Comparison of ENCODE assay signal across 2 cellular contexts in the genomic region with DNA sequence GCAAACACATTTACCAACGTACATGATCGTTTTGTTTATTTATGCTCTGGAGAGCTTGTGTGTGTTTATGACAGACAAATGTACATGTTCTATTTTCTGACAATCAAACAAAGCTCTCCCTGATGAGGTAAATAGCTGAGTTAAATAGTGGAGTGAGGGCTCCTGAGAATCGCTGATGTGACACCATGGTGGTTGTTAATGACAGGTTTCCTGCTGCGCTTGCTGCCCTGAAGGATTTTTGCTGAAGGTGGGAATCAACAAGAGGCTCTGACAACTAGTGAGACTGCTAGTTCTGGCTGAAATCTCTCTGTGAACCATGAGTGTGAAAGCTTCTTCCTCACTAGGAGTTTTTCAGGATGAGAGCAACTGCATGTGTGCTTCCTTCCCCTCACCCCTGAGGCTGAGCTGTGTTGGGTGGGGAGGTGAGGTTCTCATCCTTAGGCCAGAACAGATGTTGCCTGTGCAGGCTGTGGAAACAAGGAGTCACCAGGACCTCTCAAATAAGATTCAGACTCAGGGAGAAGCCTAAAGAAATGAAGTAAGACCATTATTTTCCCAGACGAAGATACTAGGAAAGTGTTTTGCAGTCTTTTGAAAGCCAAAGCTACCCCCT.
TF ChIP-seq lines count a peak whose summit lies in the region.

No MANE protein-coding gene starts in this region.

TF ChIP-seq in H1, 55 proteins besides CTCF, POLR2A, EP300 and RAD21:
- no peak for TF ChIP-seq CHD2 (IDR thresholded peaks at IDR 0.05; ENCODE audit: low read length)
- TF ChIP-seq KDM4A (IDR thresholded peaks at IDR 0.05; ENCODE audit: low read depth, low read length, severe bottlenecking), result peak; percentile 15
- no peak for TF ChIP-seq BRCA1 (IDR thresholded peaks at IDR 0.05; ENCODE audit: low read depth, low read length)
- no peak for TF ChIP-seq FOSL1 (IDR thresholded peaks at IDR 0.05; ENCODE audit: insufficient read depth, low read depth, low read length)

TF ChIP-seq in neural cell, 6 proteins besides CTCF, POLR2A, EP300 and RAD21:
- TF ChIP-seq TAF1 (IDR thresholded peaks at IDR 0.05; ENCODE audit: low read depth) (no peak), EZH2 (IDR thresholded peaks at IDR 0.05; ENCODE audit: borderline replicate concordance, insufficient read depth, low read length, poor library complexity, severe bottlenecking) (no peak), POLR2AphosphoS5 (IDR thresholded peaks at IDR 0.05) (peak; percentile 75), SMC3 (conservative IDR thresholded peaks at IDR 0.05; ENCODE audit: poor library complexity) (no peak)
- TF ChIP-seq, protein P1, sequence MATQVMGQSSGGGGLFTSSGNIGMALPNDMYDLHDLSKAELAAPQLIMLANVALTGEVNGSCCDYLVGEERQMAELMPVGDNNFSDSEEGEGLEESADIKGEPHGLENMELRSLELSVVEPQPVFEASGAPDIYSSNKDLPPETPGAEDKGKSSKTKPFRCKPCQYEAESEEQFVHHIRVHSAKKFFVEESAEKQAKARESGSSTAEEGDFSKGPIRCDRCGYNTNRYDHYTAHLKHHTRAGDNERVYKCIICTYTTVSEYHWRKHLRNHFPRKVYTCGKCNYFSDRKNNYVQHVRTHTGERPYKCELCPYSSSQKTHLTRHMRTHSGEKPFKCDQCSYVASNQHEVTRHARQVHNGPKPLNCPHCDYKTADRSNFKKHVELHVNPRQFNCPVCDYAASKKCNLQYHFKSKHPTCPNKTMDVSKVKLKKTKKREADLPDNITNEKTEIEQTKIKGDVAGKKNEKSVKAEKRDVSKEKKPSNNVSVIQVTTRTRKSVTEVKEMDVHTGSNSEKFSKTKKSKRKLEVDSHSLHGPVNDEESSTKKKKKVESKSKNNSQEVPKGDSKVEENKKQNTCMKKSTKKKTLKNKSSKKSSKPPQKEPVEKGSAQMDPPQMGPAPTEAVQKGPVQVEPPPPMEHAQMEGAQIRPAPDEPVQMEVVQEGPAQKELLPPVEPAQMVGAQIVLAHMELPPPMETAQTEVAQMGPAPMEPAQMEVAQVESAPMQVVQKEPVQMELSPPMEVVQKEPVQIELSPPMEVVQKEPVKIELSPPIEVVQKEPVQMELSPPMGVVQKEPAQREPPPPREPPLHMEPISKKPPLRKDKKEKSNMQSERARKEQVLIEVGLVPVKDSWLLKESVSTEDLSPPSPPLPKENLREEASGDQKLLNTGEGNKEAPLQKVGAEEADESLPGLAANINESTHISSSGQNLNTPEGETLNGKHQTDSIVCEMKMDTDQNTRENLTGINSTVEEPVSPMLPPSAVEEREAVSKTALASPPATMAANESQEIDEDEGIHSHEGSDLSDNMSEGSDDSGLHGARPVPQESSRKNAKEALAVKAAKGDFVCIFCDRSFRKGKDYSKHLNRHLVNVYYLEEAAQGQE (IDR thresholded peaks at IDR 0.05; ENCODE audit: borderline replicate concordance), result no peak
